Comparison of ENCODE assay signal across 15 cellular contexts in genomic region chr11:120608760-120609211, GRCh38.
DNase-seq lines count a peak whose midpoint lies in the region; TF ChIP-seq lines count a peak whose summit lies in the region.
"Had no signal": no experiment of that assay in that cellular context is flagged by ENCODE, and none has a peak within 500 bp of the region (broad histone marks: within the 10 kb centered on the region; RNA-seq: fewer than 3 reads in every experiment).

No MANE protein-coding gene starts in this region.

- no peak overlapping the region for H3K4ac ChIP-seq in H9 (ENCODE audit: low read depth, low read length)

- H3K23ac ChIP-seq in H9 (ENCODE audit: insufficient read length, low read depth, low read length), result no peak overlapping the region

- H3K27me3 Mint-ChIP-seq in H9 (ENCODE audit: low read depth), result peaks cover 17% of the 10 kb centered on the region

- H3K4me3 ChIP-seq in fibroblast of villous mesenchyme (ENCODE audit: low read depth, low read length), result no peak overlapping the region
- H3K4me3 ChIP-seq: esophagus muscularis mucosa had no signal

- no peak overlapping the region for H3K4me3 Mint-ChIP-seq in H9
- H3K4me3 Mint-ChIP-seq: IgD-negative memory B cell; naive thymus-derived CD4-positive, alpha-beta T cell; type B pancreatic cell had no signal

- H3K27me3 ChIP-seq in H9 (ENCODE audit: insufficient read depth, low read length), result no peaks in the 10 kb centered on the region
- H3K27me3 ChIP-seq: esophagus muscularis mucosa had no signal

- H2BK15ac ChIP-seq in H9 (ENCODE audit: low read depth, low read length), result no peak overlapping the region

- H2BK20ac ChIP-seq in H9 (ENCODE audit: low read depth, low read length, poor library complexity, severe bottlenecking), result no peak overlapping the region

- no peak overlapping the region for H2BK5ac ChIP-seq in H9 (ENCODE audit: insufficient read length, low read length)

- no peaks in the 10 kb centered on the region; a peak in 1 of 5 replicates for H3K9me3 Mint-ChIP-seq in H9
- H3K9me3 Mint-ChIP-seq: IgD-negative memory B cell, type B pancreatic cell had no signal

- H3K4me1 ChIP-seq in H9 (ENCODE audit: insufficient read depth, low read length), result peaks cover 15% of the 10 kb centered on the region; the same call in 1 of the 2 replicates

- no peak overlapping the region for H2AK5ac ChIP-seq in H9 (ENCODE audit: insufficient read length, low read length)

- no peak overlapping the region for H3K27ac Mint-ChIP-seq in H9
- H3K27ac Mint-ChIP-seq: IgD-negative memory B cell; naive thymus-derived CD4-positive, alpha-beta T cell; type B pancreatic cell had no signal

- no peak overlapping the region for H4K91ac ChIP-seq in H9 (ENCODE audit: insufficient read length, low read depth, low read length)

- H3K4me2 ChIP-seq in H9 (ENCODE audit: insufficient read depth, insufficient read length, low read length), result no peak overlapping the region

- H2BK120ac ChIP-seq in H9 (ENCODE audit: low read depth, low read length, poor library complexity, severe bottlenecking), result no peak overlapping the region

- no peak overlapping the region for H2BK12ac ChIP-seq in H9 (ENCODE audit: insufficient read length, low read depth, low read length)

- peaks cover 45 to 62% of the 10 kb centered on the region in 2 experiments for H3K4me1 Mint-ChIP-seq in H9

- H2AFZ ChIP-seq in H9 (ENCODE audit: low read length), result no peak overlapping the region

- no peak overlapping the region for H3T11ph ChIP-seq in H9 (ENCODE audit: low read length)

- WGBS in H9 (ENCODE audit: extremely low coverage, insufficient read length, low lambda C conversion rate), result no CpG with 5 or more reads among the region's 4 CpGs

- H3K9ac ChIP-seq in H9 (ENCODE audit: extremely low read depth, insufficient read length, low read length), result no peak overlapping the region

- no peak overlapping the region for H4K8ac ChIP-seq in H9 (replicated peaks; ENCODE audit: insufficient read length, low read depth, low read length)

- H3K56ac ChIP-seq in H9 (ENCODE audit: insufficient read length, low read depth, low read length), result no peak overlapping the region

- no peaks in the 10 kb centered on the region for H4K20me1 ChIP-seq in H9 (ENCODE audit: control insufficient read depth, insufficient read depth, insufficient read length)

- no peak overlapping the region for H3K18ac ChIP-seq in H9 (ENCODE audit: insufficient read length, low read depth, low read length)

- no peaks in the 10 kb centered on the region for H3K79me2 ChIP-seq in H9 (ENCODE audit: insufficient read depth, low read length)

- H3K9me3 ChIP-seq in H9 (ENCODE audit: control insufficient read depth, low read depth, low read length), result no peaks in the 10 kb centered on the region
- H3K9me3 ChIP-seq: esophagus muscularis mucosa had no signal

- H4K5ac ChIP-seq in H9 (ENCODE audit: insufficient read length, low read depth, low read length), result no peak overlapping the region

- DNase-seq in H9, result peak; percentile 50
- DNase-seq in NCI-H748 treated with DMSO at 0.1 percent for 48 hours (lab: John Stamatoyannopoulos, UW), result peak; percentile 40
- peak; percentile 36 for DNase-seq in fibroblast of villous mesenchyme (ENCODE audit: low read depth)
- peak; percentile 78 for DNase-seq in renal cortical epithelial cell (ENCODE audit: low read depth)
- no peak for DNase-seq in NCI-H1436 (lab: John Stamatoyannopoulos, UW)
- no peak for DNase-seq in NCI-H1694 treated with DMSO at 0.1 percent for 48 hours (lab: John Stamatoyannopoulos, UW)
- DNase-seq in amygdala (lab: John Stamatoyannopoulos, UW), result no peak
- no peak for DNase-seq in activated CD4-positive, CD25-positive, alpha-beta regulatory T cell treated with anti-CD3 and anti-CD28 coated beads, Interleukin-2, amount 50 U/mL, for 72 hours
- DNase-seq: activated naive CD4-positive, alpha-beta T cell treated with anti-CD3 and anti-CD28 coated beads, Interleukin-2, amount 50 U/mL, for 16 hours; naive thymus-derived CD4-positive, alpha-beta T cell; NCI-H524; SHP77 treated with DMSO at 0.1 percent for 48 hours had no signal

- H3K79me1 ChIP-seq in H9 (ENCODE audit: insufficient read depth, low read depth, low read length, poor library complexity, severe bottlenecking), result no peaks in the 10 kb centered on the region

- no peaks in the 10 kb centered on the region for H3K23me2 ChIP-seq in H9 (ENCODE audit: insufficient read length, low read depth, low read length, poor library complexity, severe bottlenecking)

- H3K36me3 Mint-ChIP-seq in H9 (ENCODE audit: insufficient read depth in 1 of 3, low read depth in 3 of 3), result no peaks in the 10 kb centered on the region; a peak in 1 of 7 replicates
- H3K36me3 Mint-ChIP-seq: IgD-negative memory B cell; naive thymus-derived CD4-positive, alpha-beta T cell; type B pancreatic cell had no signal

- TF ChIP-seq CTCF in H9 (conservative IDR thresholded peaks at IDR 0.05) (no peak), fibroblast of villous mesenchyme (IDR thresholded peaks at IDR 0.05; ENCODE audit: insufficient read depth, low read depth, low read length) (no peak)

- no peak overlapping the region for H3K14ac ChIP-seq in H9 (ENCODE audit: insufficient read depth, low read length)

- H3K27ac ChIP-seq in H9 (ENCODE audit: insufficient read length, low read depth, low read length), result no peak overlapping the region
- H3K27ac ChIP-seq: esophagus muscularis mucosa had no signal

Comparison
In these comparisons a context has a peak if more than half of its experiments do, and no peak if none do; other contexts are left out.
1. DNase-seq: peak in H9 (single experiment), NCI-H748 treated with DMSO at 0.1 percent for 48 hours (single experiment), fibroblast of villous mesenchyme (single experiment) and renal cortical epithelial cell (single experiment); none in NCI-H1436 (single experiment), NCI-H1694 treated with DMSO at 0.1 percent for 48 hours (single experiment), amygdala (0 of 56) and activated CD4-positive, CD25-positive, alpha-beta regulatory T cell treated with anti-CD3 and anti-CD28 coated beads, Interleukin-2, amount 50 U/mL, for 72 hours (single experiment).